Comparison of ENCODE assay signal across 9 cellular contexts in the genomic region with DNA sequence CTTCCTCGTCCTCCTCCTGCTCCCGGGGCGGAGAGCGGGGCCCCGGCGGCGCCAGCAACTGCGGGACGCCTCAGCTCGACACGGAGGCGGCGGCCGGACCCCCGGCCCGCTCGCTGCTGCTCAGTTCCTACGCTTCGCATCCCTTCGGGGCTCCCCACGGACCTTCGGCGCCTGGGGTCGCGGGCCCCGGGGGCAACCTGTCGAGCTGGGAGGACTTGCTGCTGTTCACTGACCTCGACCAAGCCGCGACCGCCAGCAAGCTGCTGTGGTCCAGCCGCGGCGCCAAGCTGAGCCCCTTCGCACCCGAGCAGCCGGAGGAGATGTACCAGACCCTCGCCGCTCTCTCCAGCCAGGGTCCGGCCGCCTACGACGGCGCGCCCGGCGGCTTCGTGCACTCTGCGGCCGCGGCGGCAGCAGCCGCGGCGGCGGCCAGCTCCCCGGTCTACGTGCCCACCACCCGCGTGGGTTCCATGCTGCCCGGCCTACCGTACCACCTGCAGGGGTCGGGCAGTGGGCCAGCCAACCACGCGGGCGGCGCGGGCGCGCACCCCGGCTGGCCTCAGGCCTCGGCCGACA. TPM values are rescaled to one million over a fixed set of nuclear protein-coding genes. Genes with fewer than 3 reads are reported as not detected.
DNase-seq lines count a peak whose midpoint lies in the region; TF ChIP-seq lines count a peak whose summit lies in the region.
"Had no signal": no experiment of that assay in that cellular context is flagged by ENCODE, and none has a peak within 500 bp of the region (broad histone marks: within the 10 kb centered on the region; RNA-seq: fewer than 3 reads in every experiment).

No MANE protein-coding gene starts in this region.

- TF ChIP-seq EP300 in ovary (IDR thresholded peaks at IDR 0.05) = no peak

- no peak for TF ChIP-seq CTCF in AG04449 (IDR thresholded peaks at IDR 0.05; ENCODE audit: insufficient read depth, low read length, missing control alignments)
- TF ChIP-seq CTCF in RWPE1 (conservative IDR thresholded peaks at IDR 0.05; ENCODE audit: low read depth) = no peak
- no peak for TF ChIP-seq CTCF in fibroblast of villous mesenchyme (IDR thresholded peaks at IDR 0.05; ENCODE audit: insufficient read depth, low read depth, low read length)
- TF ChIP-seq CTCF in ovary (IDR thresholded peaks at IDR 0.05) = peak in 1 of 3 donors; percentile 4

- 0 to 1% (median 0%) methylated on average over 29 to 73 of the region's 73 CpGs for WGBS in ovary, 3 donors

- no peaks in the 10 kb centered on the region for H3K27me3 ChIP-seq in ovary

- H3K27ac ChIP-seq in RWPE1 (peak overlapping the region; percentile 85), ovary (peak overlapping the region; percentile 96 to 97)

- H3K36me3 ChIP-seq in ovary = no peaks in the 10 kb centered on the region

- DNase-seq in AG04449 (ENCODE audit: low read depth, low spot score) (no peak), RWPE1 (ENCODE audit: low spot score) (no peak), fibroblast of villous mesenchyme (ENCODE audit: low read depth) (no peak), ovary (peak in 3 of 5 donors; percentile 30 to 49 (median 33)), SW480 (ENCODE audit: low spot score) (no peak), C1 segment of cervical spinal cord (lab: John Stamatoyannopoulos, UW) (no peak), D341Med (ENCODE audit: low spot score) (no peak)
- no peak for DNase-seq in central memory CD4-positive, alpha-beta T cell
- DNase-seq: activated CD4-positive, alpha-beta T cell treated with anti-CD3 and anti-CD28 coated beads, Interleukin-2, amount 10 ng/mL, durations not matched to agents 24 days and 14 days had no signal

- POLR2A ChIA-PET in AG04449 (lab: Yijun Ruan, JAX) = no interaction called here
- POLR2A ChIA-PET in RWPE1 (lab: Yijun Ruan, JAX; ENCODE audit: low non-redundant PET) = no interaction called here

- CTCF ChIA-PET in AG04449 (lab: Yijun Ruan, JAX) = interaction anchor here (1.0 to 2.1 kb wide), 3 partner anchors 9 to 391 kb away, joined by 3 to 8 read pairs (median 4); no protein-coding TSS in a partner anchor
- CTCF ChIA-PET in RWPE1 (lab: Yijun Ruan, JAX) = interaction anchor here (0.6 kb wide), 1 partner anchor 288 kb away, joined by 3 read pairs; no protein-coding TSS in a partner anchor

- H3K4me1 ChIP-seq in ovary (ENCODE audit: insufficient read depth) = peaks cover 3% of the 10 kb centered on the region

- TF ChIP-seq POLR2A in ovary (IDR thresholded peaks at IDR 0.05) = peak; percentile 15

- peak overlapping the region; percentile 72 for H3K4me3 ChIP-seq in AG04449 (ENCODE audit: low read depth, low read length)
- peak overlapping the region; percentile 88 for H3K4me3 ChIP-seq in fibroblast of villous mesenchyme (ENCODE audit: low read depth, low read length)
- H3K4me3 ChIP-seq in ovary = peak overlapping the region; percentile 98

- H3K9me3 ChIP-seq in ovary = no peaks in the 10 kb centered on the region

- intact Hi-C loops in ovary (cut with DNase I) = loop anchor here (2.0 to 10.0 kb wide), 4 partner anchors 176 to 391 kb away; no protein-coding TSS in a partner anchor

RNA-seq across cellular contexts. Expression of a gene that starts 2.0 kb away (rescaled TPM):
- total RNA-seq in fibroblast of villous mesenchyme (5.2 and 8.7 TPM in 2 replicates), ovary (100 to 1,000 TPM in 5 of 7 donors, 10 to 100 TPM in 2; 82.4 to 221 (median 140) TPM)
- polyA plus RNA-seq in ovary = 10 to 100 TPM; 30.2 to 54.0 TPM
- total RNA-seq: activated CD4-positive, alpha-beta T cell treated with anti-CD3 and anti-CD28 coated beads, Interleukin-2, amount 10 ng/mL, durations not matched to agents 24 days and 14 days had no signal

Comparison
In these comparisons a context has a peak if more than half of its experiments do, and no peak if none do; other contexts are left out.
1. DNase-seq: peak in ovary (3 of 5); none in AG04449 (single experiment), RWPE1 (single experiment), fibroblast of villous mesenchyme (single experiment), SW480 (single experiment), C1 segment of cervical spinal cord (0 of 14), D341Med (single experiment) and central memory CD4-positive, alpha-beta T cell (single experiment).
2. Peak in every context shown above with its lines, with median percentiles within 50 percentile points of each other: H3K4me3 ChIP-seq.